2 cellular contexts compared by ENCODE assay signal in genomic region chr17:15669526-15669925, GRCh38. TPM values are rescaled to one million over a fixed set of nuclear protein-coding genes. Genes with fewer than 3 reads are reported as not detected.
"Had no signal": no experiment of that assay in that cellular context is flagged by ENCODE, and none has a peak within 500 bp of the region (broad histone marks: within the 10 kb centered on the region; RNA-seq: fewer than 3 reads in every experiment).

No MANE protein-coding gene starts in this region.

RNA-seq across cellular contexts. Expression of gene FBXW10B, which starts 50.0 kb away (rescaled TPM):
- total RNA-seq: ascending aorta, body of pancreas had no signal
